Comparison of ENCODE assay signal across 9 cellular contexts in genomic region chr1:36307601-36308330, GRCh38. TPM values are rescaled to one million over a fixed set of nuclear protein-coding genes. Genes with fewer than 3 reads are reported as not detected.
DNase-seq lines count a peak whose midpoint lies in the region; ATAC-seq, FAIRE-seq and TF ChIP-seq lines count a peak whose summit lies in the region.
"Had no signal": no experiment of that assay in that cellular context is flagged by ENCODE, and none has a peak within 500 bp of the region (broad histone marks: within the 10 kb centered on the region; RNA-seq: fewer than 3 reads in every experiment).

No MANE protein-coding gene starts in this region.

- H3K36me3 ChIP-seq in DND-41 (ENCODE audit: insufficient read depth, low read length): peaks cover 13% of the 10 kb centered on the region
- H3K36me3 ChIP-seq in OCI-LY7 (ENCODE audit: insufficient read depth, low read length): peaks cover 39% of the 10 kb centered on the region
- H3K36me3 ChIP-seq in H1 (ENCODE audit: control insufficient read depth in 2 of 4, insufficient read depth in 4 of 4, low read length in 3 of 4): peaks cover 3 to 14% (median 9%) of the 10 kb centered on the region in 4 experiments; a peak in 6 of 8 replicates
- H3K36me3 ChIP-seq in osteoblast (ENCODE audit: insufficient read depth, low read length): peaks cover 26% of the 10 kb centered on the region

- H3K4ac ChIP-seq in H1 (replicated peaks; ENCODE audit: insufficient read length, low read depth, low read length): peak overlapping the region; percentile 76

- H3K27me3 ChIP-seq in DND-41 (ENCODE audit: insufficient read depth, low read length, poor library complexity): no peaks in the 10 kb centered on the region
- H3K27me3 ChIP-seq in H1 (replicated peaks in 1 of 4; ENCODE audit: control insufficient read depth in 3 of 4, extremely low read depth in 1 of 4, insufficient read depth in 3 of 4, low read length in 3 of 4): no peaks in the 10 kb centered on the region
- H3K27me3 ChIP-seq in osteoblast (ENCODE audit: insufficient read depth, low read length): no peaks in the 10 kb centered on the region
- H3K27me3 ChIP-seq: MG63 had no signal

- no peak overlapping the region for H3K23ac ChIP-seq in H1 (ENCODE audit: insufficient read length)

- no peak overlapping the region for H2BK5ac ChIP-seq in H1 (ENCODE audit: low read depth, low read length)

- no peak overlapping the region for H3K18ac ChIP-seq in H1 (ENCODE audit: extremely low read depth, low read length)

- peak overlapping the region; percentile 82 for H2AFZ ChIP-seq in DND-41 (ENCODE audit: low read depth, low read length)
- H2AFZ ChIP-seq in OCI-LY7 (ENCODE audit: low read length): peak overlapping the region; percentile 15; the same call in 1 of the 2 replicates
- no peak overlapping the region for H2AFZ ChIP-seq in H1 (ENCODE audit: low read length)
- H2AFZ ChIP-seq in osteoblast (ENCODE audit: low read length): no peak overlapping the region

- no peak for ATAC-seq in DND-41 (ENCODE audit: insufficient read depth, low read depth)
- ATAC-seq in HG03571 (IDR thresholded peaks at IDR 0.05; ENCODE audit: unreplicated experiment): no peak

- no peak overlapping the region for H2AK5ac ChIP-seq in H1 (ENCODE audit: low read depth, low read length)

- H3K9me3 ChIP-seq in DND-41 (ENCODE audit: insufficient read depth, low read length, severe bottlenecking) (no peaks in the 10 kb centered on the region), OCI-LY7 (ENCODE audit: low read length) (no peaks in the 10 kb centered on the region), H1 (ENCODE audit: insufficient read depth in 2 of 2, low read depth in 1 of 2, low read length in 1 of 2) (no peaks in the 10 kb centered on the region), osteoblast (ENCODE audit: low read depth, low read length) (no peaks in the 10 kb centered on the region)
- H3K9me3 ChIP-seq: MG63 had no signal

- H2BK120ac ChIP-seq in H1 (replicated peaks; ENCODE audit: low read depth, low read length): no peak overlapping the region

- no peak overlapping the region for H2BK15ac ChIP-seq in H1 (ENCODE audit: low read length)

- H3K9me2 ChIP-seq in OCI-LY7 (ENCODE audit: insufficient read depth, low read length): no peaks in the 10 kb centered on the region

- CTCF ChIA-PET in OCI-LY7 (lab: Charles Lee; ENCODE audit: unreplicated experiment): no interaction called here
- CTCF ChIA-PET in H1 (lab: Charles Lee; ENCODE audit: partially characterized antibody): interaction anchor here (0.6 to 2.8 kb wide), 8 partner anchors 8 to 211 kb away, joined by 3 to 12 read pairs (median 4); partner anchors contain the start of gene TRAPPC3

- no peak for TF ChIP-seq EP300 in H1 (IDR thresholded peaks at IDR 0.05; ENCODE audit: borderline replicate concordance in 1 of 2, low read depth in 2 of 2, low read length in 2 of 2)

- DNase-seq in DND-41 (no peak), OCI-LY7 (ENCODE audit: low spot score) (no peak), H1 (ENCODE audit: low read depth in 1 of 2, low spot score in 2 of 2) (no peak), osteoblast (ENCODE audit: insufficient read length, low spot score, missing footprints) (no peak), H54 (ENCODE audit: insufficient read length, low spot score) (no peak), 8988T (no peak)
- DNase-seq in stimulated activated CD8-positive, alpha-beta memory T cell treated with anti-CD3 and anti-CD28 coated beads, Interleukin-4, amount 100 ng/mL, for 48 hours: no peak
- DNase-seq: MG63 had no signal

- H3K9ac ChIP-seq in DND-41 (ENCODE audit: low read depth, low read length) (peak overlapping the region; percentile 63), H1 (replicated peaks in 1 of 4; ENCODE audit: extremely low read depth in 1 of 4, low read depth in 3 of 4, low read length in 3 of 4) (no peak overlapping the region)

- TF ChIP-seq CTCF in DND-41 (IDR thresholded peaks at IDR 0.05; ENCODE audit: borderline replicate concordance, extremely low read depth, low read length, poor library complexity, severe bottlenecking): no peak
- TF ChIP-seq CTCF in OCI-LY7 (conservative IDR thresholded peaks at IDR 0.05; ENCODE audit: low read length): no peak
- TF ChIP-seq CTCF in H1 (IDR thresholded peaks at IDR 0.05; ENCODE audit: control extremely low read depth in 1 of 3, insufficient read depth in 1 of 3, low read depth in 1 of 3, low read length in 3 of 3): no peak
- TF ChIP-seq CTCF in osteoblast (IDR thresholded peaks at IDR 0.05; ENCODE audit: extremely low read depth, low read depth, low read length): no peak

- H2BK12ac ChIP-seq in H1 (ENCODE audit: low read depth, low read length): no peak overlapping the region

- H3K4me3 ChIP-seq in DND-41 (ENCODE audit: low read depth in 1 of 2, low read length in 2 of 2): peak overlapping the region; percentile 20 to 66; a peak in 3 of 4 replicates
- H3K4me3 ChIP-seq in OCI-LY7 (ENCODE audit: low read depth, low read length, poor library complexity, severe bottlenecking): peak overlapping the region; percentile 65
- peak overlapping the region; percentile 60 to 87 (median 72) for H3K4me3 ChIP-seq in H1 (ENCODE audit: extremely low read depth in 1 of 4, insufficient read depth in 2 of 4, low read depth in 3 of 4, low read length in 4 of 4)
- peak overlapping the region; percentile 82 for H3K4me3 ChIP-seq in osteoblast (ENCODE audit: insufficient read depth, low read length)
- H3K4me3 ChIP-seq: MG63 had no signal

- H3K4me1 ChIP-seq in DND-41 (ENCODE audit: insufficient read depth, low read length) (peaks cover 23% of the 10 kb centered on the region), OCI-LY7 (ENCODE audit: insufficient read depth, low read length, poor library complexity, severe bottlenecking) (peaks cover 25% of the 10 kb centered on the region), H1 (replicated peaks in 1 of 4; ENCODE audit: control insufficient read depth in 3 of 4, insufficient read depth in 4 of 4, low read length in 3 of 4) (peaks cover 0 to 9% (median 6%) of the 10 kb centered on the region in 4 experiments; a peak in 6 of 7 replicates), osteoblast (ENCODE audit: insufficient read depth, low read length) (peaks cover 8% of the 10 kb centered on the region)

- peak overlapping the region; percentile 73 for H4K91ac ChIP-seq in H1 (replicated peaks; ENCODE audit: insufficient read length, low read length)

- intact Hi-C loops in OCI-LY7 (cut with micrococcal nuclease; ENCODE audit: unreplicated experiment): loop anchor here (2.0 to 5.0 kb wide), 2 partner anchors 41 to 160 kb away; partner anchors contain the start of gene TRAPPC3

- H3K79me2 ChIP-seq in DND-41 (ENCODE audit: insufficient read depth, low read length) (no peaks in the 10 kb centered on the region), OCI-LY7 (ENCODE audit: insufficient read depth, low read depth, low read length) (no peaks in the 10 kb centered on the region), H1 (ENCODE audit: control insufficient read depth in 1 of 2, insufficient read depth in 2 of 2, low read length in 2 of 2) (no peaks in the 10 kb centered on the region), osteoblast (ENCODE audit: insufficient read depth, low read length) (no peaks in the 10 kb centered on the region)

- H3K56ac ChIP-seq in H1 (replicated peaks; ENCODE audit: insufficient read length, low read depth, low read length): peak overlapping the region; percentile 25

- TF ChIP-seq RAD21 in H1 (IDR thresholded peaks at IDR 0.05 in 1 of 2, conservative IDR thresholded peaks at IDR 0.05 in 1 of 2; ENCODE audit: low read depth in 2 of 2, low read length in 2 of 2): no peak

- 0 out of 2 replicates have a peak, but pooled peaks cover 3% of the 10 kb centered on the region for H4K20me1 ChIP-seq in DND-41 (ENCODE audit: insufficient read depth, low read length)
- H4K20me1 ChIP-seq in OCI-LY7 (ENCODE audit: insufficient read depth, low read length): no peaks in the 10 kb centered on the region
- peaks cover 0 to 7% of the 10 kb centered on the region in 2 experiments for H4K20me1 ChIP-seq in H1 (replicated peaks in 1 of 2; ENCODE audit: control insufficient read depth in 1 of 2, insufficient read depth in 2 of 2, low read length in 2 of 2)
- peaks cover 7% of the 10 kb centered on the region for H4K20me1 ChIP-seq in osteoblast (ENCODE audit: insufficient read depth, low read length)

- POLR2A ChIA-PET in OCI-LY7 (lab: Charles Lee) (interaction anchor here (0.6 to 1.0 kb wide), 2 partner anchors 106 to 212 kb away, joined by 4 read pairs; no protein-coding TSS in a partner anchor), H1 (lab: Charles Lee; ENCODE audit: partially characterized antibody) (interaction anchor here (0.5 to 6.8 kb wide), 10 partner anchors 12 to 159 kb away, joined by 3 to 130 read pairs (median 4); partner anchors contain the start of genes EVA1B, MAP7D1, THRAP3 and TRAPPC3)

- H4K8ac ChIP-seq in H1 (ENCODE audit: extremely low read depth, insufficient read depth, low read length): no peak overlapping the region; the same call in 1 of the 2 replicates

- H3K23me2 ChIP-seq in H1 (ENCODE audit: low read depth, low read length): peaks cover 6% of the 10 kb centered on the region

- TF ChIP-seq POLR2A in H1 (IDR thresholded peaks at IDR 0.05; ENCODE audit: control extremely low read depth in 1 of 2, low read depth in 2 of 2, low read length in 2 of 2) (no peak), H54 (IDR thresholded peaks at IDR 0.05; ENCODE audit: low read depth, low read length) (no peak)

- WGBS in H1 (ENCODE audit: extremely low coverage in 1 of 2, insufficient coverage in 1 of 2, insufficient read length in 1 of 2, insufficient replicate concordance in 2 of 2, low coverage in 1 of 2, low lambda C conversion rate in 2 of 2, missing lambda C conversion rate in 1 of 2), 2 experiments: 78% methylated on average over 10 of the region's 10 CpGs; no CpG with 5 or more reads in 1 of the 2 experiments

- no peaks in the 10 kb centered on the region; the same call in 1 of the 2 replicates for H3K79me1 ChIP-seq in H1 (ENCODE audit: low read depth, low read length)

- H3K27ac ChIP-seq in DND-41 (ENCODE audit: low read length) (no peak overlapping the region; the same call in 1 of the 2 replicates), OCI-LY7 (ENCODE audit: low read depth, low read length, poor library complexity, severe bottlenecking) (no peak overlapping the region), H1 (ENCODE audit: low read depth, low read length) (no peak overlapping the region), osteoblast (ENCODE audit: low read depth, low read length) (no peak overlapping the region)

- peak overlapping the region; percentile 90 for H3K4me2 ChIP-seq in DND-41 (ENCODE audit: insufficient read depth, low read length)
- H3K4me2 ChIP-seq in OCI-LY7 (ENCODE audit: low read length): peak overlapping the region; percentile 68
- peak overlapping the region; percentile 65 to 76 for H3K4me2 ChIP-seq in H1 (ENCODE audit: insufficient read depth in 1 of 2, low read depth in 2 of 2, low read length in 2 of 2)
- peak overlapping the region; percentile 98 for H3K4me2 ChIP-seq in osteoblast (ENCODE audit: insufficient read depth, low read length)

- FAIRE-seq in H1 (lab: Jason Lieb, UNC) (no peak), H54 (lab: Jason Lieb, UNC) (no peak)

- no peak overlapping the region for H2BK20ac ChIP-seq in H1 (ENCODE audit: low read length)

- BruUV-seq in OCI-LY7 (replicated peaks; lab: Mats Ljungman, UMichigan): no TSS peak

- H4K5ac ChIP-seq in H1 (ENCODE audit: insufficient read length, low read depth, low read length): no peak overlapping the region

- H3K14ac ChIP-seq in H1 (ENCODE audit: insufficient read length): no peak overlapping the region

RNA-seq across cellular contexts. Expression of gene SH3D21, which starts 1.6 kb away (rescaled TPM):
- 15.2 and 16.4 TPM in 2 replicates for total RNA-seq in OCI-LY7 (2014; rRNA removed; shearing (Covaris generic))
- total RNA-seq in OCI-LY7 (2022) (10.6 and 16.7 TPM in 2 replicates), osteoblast (1.8 and 2.2 TPM in 2 replicates)
- total RNA-seq in H1 (2021; fragmentation: NEBNext Ultra II Directional; extraction: Animal tissue kit (Norgen Biotek cat#: 25700)): 8.6 and 9.8 TPM in 2 replicates
- polyA plus RNA-seq in H1 (2011; rRNA removed): 3.4 and 5.1 TPM in 2 replicates
- 5.9 TPM for polyA plus RNA-seq in H1 (2011; cell fraction: cytosol; rRNA removed)
- 37.3 TPM for polyA plus RNA-seq in H1 (2011; cell fraction: nucleus; rRNA removed)
- polyA plus RNA-seq in H1 (2012, experiment 1 of 2): 9.1 to 11.5 TPM (median 10.7 TPM) in 4 replicates
- 6.0 TPM for polyA plus RNA-seq in H1 (2012, experiment 2 of 2)
- polyA plus RNA-seq in H1 (2013, experiment 1 of 2): 7.1 TPM
- polyA plus RNA-seq in H1 (2013, experiment 2 of 2): 5.3 TPM
- 4.2 TPM in 2 replicates for polyA minus RNA-seq in H1 (2011; rRNA and poly(A)+ RNA removed)
- polyA minus RNA-seq in H1 (2011; cell fraction: cytosol; rRNA and poly(A)+ RNA removed): 4.1 TPM
- polyA minus RNA-seq in H1 (2011; cell fraction: nucleus; rRNA and poly(A)+ RNA removed): 13.3 TPM

RNA-seq across cellular contexts. Expression of gene EVA1B, which starts 15.7 kb away (rescaled TPM):
- 0.57 and 2.0 TPM in 2 replicates for total RNA-seq in OCI-LY7 (2014; rRNA removed; shearing (Covaris generic))
- 0.84 and 0.96 TPM in 2 replicates for total RNA-seq in OCI-LY7 (2022)
- total RNA-seq in H1 (2021; fragmentation: NEBNext Ultra II Directional; extraction: Animal tissue kit (Norgen Biotek cat#: 25700)): 10.0 and 10.3 TPM in 2 replicates
- polyA plus RNA-seq in H1 (2011; rRNA removed): 19.9 and 23.8 TPM in 2 replicates
- 13.1 TPM for polyA plus RNA-seq in H1 (2011; cell fraction: cytosol; rRNA removed)
- polyA plus RNA-seq in H1 (2011; cell fraction: nucleus; rRNA removed): 14.2 TPM
- polyA plus RNA-seq in H1 (2012, experiment 1 of 2): 5.2 to 15.9 TPM (median 12.6 TPM) in 4 replicates
- 12.2 TPM for polyA plus RNA-seq in H1 (2012, experiment 2 of 2)
- 19.7 TPM for polyA plus RNA-seq in H1 (2013, experiment 1 of 2)
- 24.7 TPM for polyA plus RNA-seq in H1 (2013, experiment 2 of 2)
- polyA minus RNA-seq in H1 (2011; rRNA and poly(A)+ RNA removed): 0.47 TPM in 1 of 2 replicates, not detected in the other
- 5.9 TPM for polyA minus RNA-seq in H1 (2011; cell fraction: cytosol; rRNA and poly(A)+ RNA removed)
- 3.5 TPM for polyA minus RNA-seq in H1 (2011; cell fraction: nucleus; rRNA and poly(A)+ RNA removed)
- 119 and 135 TPM in 2 replicates for total RNA-seq in osteoblast

Comparison
In these comparisons a context has a peak if more than half of its experiments do, and no peak if none do; other contexts are left out.
1. H2AFZ ChIP-seq: peak in DND-41 (single experiment) and OCI-LY7 (single experiment); none in H1 (single experiment) and osteoblast (single experiment).
2. RNA of gene EVA1B, which starts 15.7 kb away (total RNA-seq): 119 to 135 TPM in osteoblast; 10.0 to 10.3 TPM in H1 and 0.57 to 2.0 TPM in OCI-LY7; every median in the first group is over 10 times any median in the second.
3. Peak in every context shown above with its lines, with median percentiles within 50 percentile points of each other: H3K4me2 ChIP-seq and H3K4me3 ChIP-seq.